Comparison of ENCODE assay signal across 21 cellular contexts in the genomic region with DNA sequence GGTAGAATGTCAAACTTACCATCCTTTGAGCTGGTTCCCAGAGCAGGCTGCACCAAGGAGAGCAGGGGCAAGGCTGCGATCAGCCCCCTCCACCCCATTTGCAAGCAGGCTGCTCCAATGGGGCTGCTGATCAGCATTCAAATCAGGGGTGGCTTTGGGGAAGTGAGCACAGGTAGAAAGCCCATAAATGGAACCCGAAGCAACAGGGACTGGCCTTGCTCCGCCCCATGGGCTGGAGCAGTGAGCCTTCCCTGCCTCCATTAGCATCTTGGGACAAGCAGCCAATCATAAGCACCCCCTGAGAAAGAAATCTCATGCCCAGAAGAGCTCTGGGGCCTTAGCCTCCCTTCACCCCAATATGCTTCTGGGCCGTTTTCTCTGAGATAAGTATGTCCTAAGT. TPM values are rescaled to one million over a fixed set of nuclear protein-coding genes. Genes with fewer than 3 reads are reported as not detected.
DNase-seq lines count a peak whose midpoint lies in the region; ATAC-seq and TF ChIP-seq lines count a peak whose summit lies in the region.
"Had no signal": no experiment of that assay in that cellular context is flagged by ENCODE, and none has a peak within 500 bp of the region (broad histone marks: within the 10 kb centered on the region; RNA-seq: fewer than 3 reads in every experiment).

No MANE protein-coding gene starts in this region.

- CTCF ChIA-PET in activated CD8-positive, alpha-beta memory T cell treated with anti-CD3 and anti-CD28 coated beads, Interleukin-2, amount 10 ng/mL, durations not matched to agents 7 days and 5 days (lab: Charles Lee): interaction anchor here (1.2 kb wide), 1 partner anchor 137 kb away, joined by 3 read pairs; a partner anchor contains a TSS
- CTCF ChIA-PET in HCT116 (lab: Charles Lee): interaction anchor here (1.1 kb wide), 1 partner anchor 158 kb away, joined by 3 read pairs; no protein-coding TSS in a partner anchor
- CTCF ChIA-PET in WTC11 (lab: Charles Lee): interaction anchor here (1.1 to 1.7 kb wide), 2 partner anchors 16 to 698 kb away, joined by 3 to 5 read pairs; no protein-coding TSS in a partner anchor

- no peak overlapping the region for H3K27ac Mint-ChIP-seq in activated CD8-positive, alpha-beta memory T cell treated with anti-CD3 and anti-CD28 coated beads, Interleukin-2, amount 10 ng/mL, durations not matched to agents 7 days and 5 days
- no peak overlapping the region for H3K27ac Mint-ChIP-seq in WTC11
- H3K27ac Mint-ChIP-seq: B cell; CD8-positive, alpha-beta T cell had no signal

- H3K4me1 ChIP-seq in HCT116 (ENCODE audit: control insufficient read depth in 1 of 2, insufficient read depth in 2 of 2, low read length in 2 of 2) (no peaks in the 10 kb centered on the region), transverse colon (peaks cover 0 to 17% (median 8%) of the 10 kb centered on the region in 4 donors)

- peaks cover 9% of the 10 kb centered on the region for H3K36me3 Mint-ChIP-seq in activated CD8-positive, alpha-beta memory T cell treated with anti-CD3 and anti-CD28 coated beads, Interleukin-2, amount 10 ng/mL, durations not matched to agents 7 days and 5 days
- H3K36me3 Mint-ChIP-seq in WTC11: peaks cover 23% of the 10 kb centered on the region

- no peak for TF ChIP-seq POLR2A in HCT116 (IDR thresholded peaks at IDR 0.05; ENCODE audit: borderline replicate concordance, extremely low read depth, insufficient read depth, insufficient read length)
- no peak for TF ChIP-seq POLR2A in transverse colon (IDR thresholded peaks at IDR 0.05)

- no peaks in the 10 kb centered on the region for H3K27me3 ChIP-seq in HCT116 (ENCODE audit: insufficient read depth, low read length)
- H3K27me3 ChIP-seq in transverse colon: no peaks in the 10 kb centered on the region

- DNase-seq in activated CD8-positive, alpha-beta memory T cell treated with anti-CD3 and anti-CD28 coated beads, Interleukin-2, amount 10 ng/mL, durations not matched to agents 7 days and 5 days: peak; percentile 18
- no peak for DNase-seq in activated CD8-positive, alpha-beta memory T cell treated with anti-CD3 and anti-CD28 coated beads for 24 hours
- DNase-seq in HCT116 (ENCODE audit: low read depth, low spot score) (no peak), WTC11 (ENCODE audit: low spot score) (no peak), transverse colon (no peak), cerebellar cortex (ENCODE audit: low spot score) (no peak), GM19240 (ENCODE audit: insufficient read length, low spot score) (no peak)
- DNase-seq: CD8-positive, alpha-beta T cell; DMS79 treated with DMSO at 0.1 percent for 48 hours; GF-D8; Kasumi-1; NCI-H1694; NCI-H2029 treated with DMSO at 0.1 percent for 48 hours; NCI-H446 treated with DMSO at 0.1 percent for 48 hours; NCI-H82; SIG-M5 had no signal

- no peak for TF ChIP-seq CTCF in HCT116 (IDR thresholded peaks at IDR 0.05 in 2 of 3, conservative IDR thresholded peaks at IDR 0.05 in 1 of 3; ENCODE audit: borderline replicate concordance in 1 of 3, insufficient read depth in 1 of 3, low read depth in 2 of 3, low read length in 2 of 3)
- TF ChIP-seq CTCF in WTC11 (IDR thresholded peaks at IDR 0.05): no peak
- no peak for TF ChIP-seq CTCF in transverse colon (IDR thresholded peaks at IDR 0.05)

- intact Hi-C loops in HCT116 (cut with micrococcal nuclease) (no loop called here), transverse colon (cut with DNase I; ENCODE audit: low total_unique reads) (no loop called here)

- H3K36me3 ChIP-seq in HCT116 (ENCODE audit: control insufficient read depth in 1 of 2, insufficient read depth in 2 of 2, low read length in 2 of 2) (peaks cover 2 to 7% of the 10 kb centered on the region in 2 experiments; a peak in 1 of 4 replicates), transverse colon (peaks cover 0 to 4% (median 0%) of the 10 kb centered on the region in 4 donors)

- no peak overlapping the region for H3K9ac ChIP-seq in HCT116 (ENCODE audit: low read length)

- no peak for ATAC-seq in activated CD8-positive, alpha-beta memory T cell treated with anti-CD3 and anti-CD28 coated beads, Interleukin-2, amount 10 ng/mL, durations not matched to agents 7 days and 5 days
- ATAC-seq in HCT116: peak; percentile 44; the same call in 1 of the 2 replicates
- peak; percentile 81 for ATAC-seq in WTC11
- ATAC-seq in HG02840 (IDR thresholded peaks at IDR 0.05; ENCODE audit: low FRiP score, unreplicated experiment): no peak
- ATAC-seq: CD8-positive, alpha-beta T cell; K562 had no signal

- TSS peak; percentile 16 for BruUV-seq in HCT116 (replicated peaks; lab: Mats Ljungman, UMichigan)

- H3K9me3 ChIP-seq in HCT116 (ENCODE audit: control insufficient read depth in 1 of 2, insufficient read depth in 1 of 2, low read depth in 1 of 2, low read length in 2 of 2): no peaks in the 10 kb centered on the region
- H3K9me3 ChIP-seq in transverse colon: no peaks in the 10 kb centered on the region

- no peaks in the 10 kb centered on the region for H3K9me3 Mint-ChIP-seq in activated CD8-positive, alpha-beta memory T cell treated with anti-CD3 and anti-CD28 coated beads, Interleukin-2, amount 10 ng/mL, durations not matched to agents 7 days and 5 days (ENCODE audit: low read depth)
- no peaks in the 10 kb centered on the region for H3K9me3 Mint-ChIP-seq in WTC11
- H3K9me3 Mint-ChIP-seq: CD8-positive, alpha-beta T cell had no signal

- no peak for TF ChIP-seq RAD21 in HCT116 (IDR thresholded peaks at IDR 0.05; ENCODE audit: low read depth)

- no peak overlapping the region for H3K4me3 Mint-ChIP-seq in activated CD8-positive, alpha-beta memory T cell treated with anti-CD3 and anti-CD28 coated beads, Interleukin-2, amount 10 ng/mL, durations not matched to agents 7 days and 5 days
- H3K4me3 Mint-ChIP-seq in WTC11: no peak overlapping the region
- H3K4me3 Mint-ChIP-seq: B cell; CD8-positive, alpha-beta T cell had no signal

- no peaks in the 10 kb centered on the region for H4K20me1 ChIP-seq in HCT116 (ENCODE audit: insufficient read depth)

- H2AFZ ChIP-seq in HCT116 (ENCODE audit: low read depth, low read length, poor library complexity, severe bottlenecking): no peak overlapping the region

- H3K27ac ChIP-seq in HCT116 (ENCODE audit: low read depth, low read length) (no peak overlapping the region), transverse colon (peak overlapping the region; percentile 72 to 78 (median 76))
- H3K27ac ChIP-seq: C4-2B, SK-N-MC had no signal

- H3K79me2 ChIP-seq in HCT116 (ENCODE audit: insufficient read depth, low read length): peaks cover 5% of the 10 kb centered on the region; the same call in 1 of the 2 replicates

- H3K27me3 Mint-ChIP-seq in activated CD8-positive, alpha-beta memory T cell treated with anti-CD3 and anti-CD28 coated beads, Interleukin-2, amount 10 ng/mL, durations not matched to agents 7 days and 5 days: no peaks in the 10 kb centered on the region
- no peaks in the 10 kb centered on the region for H3K27me3 Mint-ChIP-seq in WTC11 (ENCODE audit: low read depth)
- H3K27me3 Mint-ChIP-seq: B cell had no signal

- H3K4me1 Mint-ChIP-seq in activated CD8-positive, alpha-beta memory T cell treated with anti-CD3 and anti-CD28 coated beads, Interleukin-2, amount 10 ng/mL, durations not matched to agents 7 days and 5 days: peaks cover 2% of the 10 kb centered on the region
- H3K4me1 Mint-ChIP-seq in WTC11: peaks cover 36% of the 10 kb centered on the region
- H3K4me1 Mint-ChIP-seq: B cell had no signal

- no peak for TF ChIP-seq EP300 in transverse colon (IDR thresholded peaks at IDR 0.05; ENCODE audit: low read depth)

- H3K4me3 ChIP-seq in HCT116 (replicated peaks in 1 of 2; ENCODE audit: low read depth in 1 of 2, low read length in 2 of 2) (no peak overlapping the region), transverse colon (no peak overlapping the region)
- H3K4me3 ChIP-seq: K562, SK-N-MC had no signal

- POLR2A ChIA-PET in HCT116 (lab: Charles Lee): no interaction called here
- POLR2A ChIA-PET in WTC11 (lab: Charles Lee): no interaction called here

- in situ Hi-C loops in transverse colon (cut with MboI; ENCODE audit: low pct_ligation_motif_present in 1 of 4, low pct_unique_long_range_greater_than_20kb in 1 of 4, low sequenced_read_pairs in 3 of 4): no loop called here

- no peak overlapping the region for H3K4me2 ChIP-seq in HCT116 (ENCODE audit: low read length)

- RAD21 ChIA-PET in HCT116 (lab: Charles Lee; ENCODE audit: low non-redundant PET in 1 of 2, low total read pairs in 2 of 2, uncharacterized antibody in 2 of 2, unreplicated experiment in 2 of 2): no interaction called here

- no peaks in the 10 kb centered on the region for H3K9me2 ChIP-seq in HCT116 (ENCODE audit: insufficient read depth)

- 70 to 79% methylated on average over 2 to 4 of the region's 4 CpGs for WGBS in transverse colon (ENCODE audit: low coverage in 1 of 2), 2 donors

TF ChIP-seq in HCT116, 20 proteins besides CTCF, POLR2A, EP300 and RAD21 (continues in another document):
- TF ChIP-seq POLR2AphosphoS5 (IDR thresholded peaks at IDR 0.05; ENCODE audit: low read depth, low read length) (no peak), EZH2 (IDR thresholded peaks at IDR 0.05) (no peak), ELF1 (IDR thresholded peaks at IDR 0.05; ENCODE audit: borderline replicate concordance, low read depth) (no peak), FOSL1 (IDR thresholded peaks at IDR 0.05; ENCODE audit: low read depth) (no peak)
- TF ChIP-seq, protein P1, sequence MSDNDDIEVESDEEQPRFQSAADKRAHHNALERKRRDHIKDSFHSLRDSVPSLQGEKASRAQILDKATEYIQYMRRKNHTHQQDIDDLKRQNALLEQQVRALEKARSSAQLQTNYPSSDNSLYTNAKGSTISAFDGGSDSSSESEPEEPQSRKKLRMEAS (IDR thresholded peaks at IDR 0.05): no peak

RNA-seq across cellular contexts. Expression of a gene that starts 4.0 kb away (rescaled TPM):
- total RNA-seq in activated CD8-positive, alpha-beta memory T cell treated with anti-CD3 and anti-CD28 coated beads, Interleukin-2, amount 10 ng/mL, durations not matched to agents 7 days and 5 days: under 1 TPM; 0.06 to 0.19 TPM
- total RNA-seq in HCT116 (2021; ENCODE audit: unreplicated experiment) (0.17 TPM), WTC11 (2021) (0.07 to 0.16 TPM (median 0.09 TPM) in 3 replicates), transverse colon (10 to 100 TPM in 2 of 4 donors, 1 to 10 TPM in 1, under 1 TPM in 1; 0.41 to 37.4 (median 17.5) TPM)
- polyA plus RNA-seq in HCT116 (2012): 0.02 and 0.05 TPM in 2 replicates

RNA-seq across cellular contexts. Expression of a gene that starts 27.2 kb away (rescaled TPM):
- total RNA-seq in activated CD8-positive, alpha-beta memory T cell treated with anti-CD3 and anti-CD28 coated beads, Interleukin-2, amount 10 ng/mL, durations not matched to agents 7 days and 5 days: 10 to 100 TPM; 27.0 to 30.8 TPM
- total RNA-seq in HCT116 (2021; ENCODE audit: unreplicated experiment) (30.0 TPM), WTC11 (2021) (31.1 to 33.4 TPM (median 32.7 TPM) in 3 replicates), transverse colon (10 to 100 TPM; 37.2 to 74.8 (median 52.3) TPM)
- polyA plus RNA-seq in HCT116 (2012): 11.7 and 13.8 TPM in 2 replicates

Comparison
In these comparisons a context has a peak if more than half of its experiments do, and no peak if none do; other contexts are left out.
1. ATAC-seq: peak in HCT116 (single experiment) and WTC11 (single experiment); none in activated CD8-positive, alpha-beta memory T cell treated with anti-CD3 and anti-CD28 coated beads, Interleukin-2, amount 10 ng/mL, durations not matched to agents 7 days and 5 days (single experiment) and HG02840 (single experiment).